ENCODE assay signal across 9 cellular contexts in genomic region chr14:93430319-93430801, GRCh38. TPM values are rescaled to one million over a fixed set of nuclear protein-coding genes. Genes with fewer than 3 reads are reported as not detected.
DNase-seq lines count a peak whose midpoint lies in the region; ATAC-seq and TF ChIP-seq lines count a peak whose summit lies in the region.
"Had no signal": no experiment of that assay in that cellular context is flagged by ENCODE, and none has a peak within 500 bp of the region (broad histone marks: within the 10 kb centered on the region; RNA-seq: fewer than 3 reads in every experiment).

No MANE protein-coding gene starts in this region.

- DNase-seq in DMS53 (lab: John Stamatoyannopoulos, UW), result peak; percentile 56
- DNase-seq in NCI-H2196 (lab: John Stamatoyannopoulos, UW; ENCODE audit: unreplicated experiment), result peak; percentile 31
- DNase-seq in choroid plexus epithelial cell (ENCODE audit: low read depth), result peak; percentile 4
- peak; percentile 57 for DNase-seq in nephron progenitor cell
- DNase-seq in ovary, result no peak
- no peak for DNase-seq in activated naive CD4-positive, alpha-beta T cell treated with anti-CD3 and anti-CD28 coated beads, Interleukin-2, amount 50 U/mL, for 72 hours (ENCODE audit: low spot score in 2 of 2)

- H3K4me3 Mint-ChIP-seq in nephron progenitor cell, result peak overlapping the region; percentile 82

- H3K4me1 Mint-ChIP-seq in nephron progenitor cell, result peaks cover 13% of the 10 kb centered on the region

- H3K27me3 ChIP-seq in ovary, result no peaks in the 10 kb centered on the region

- H3K9me3 ChIP-seq in ovary, result peaks cover 0 to 4% of the 10 kb centered on the region in 2 donors

- 1 to 3% (median 1%) methylated on average over 28 to 36 of the region's 36 CpGs for WGBS in ovary, 3 donors

- ATAC-seq in HG03135 (IDR thresholded peaks at IDR 0.05; ENCODE audit: unreplicated experiment), result no peak
- ATAC-seq in GM21737 (IDR thresholded peaks at IDR 0.05; ENCODE audit: unreplicated experiment), result no peak
- ATAC-seq in activated naive CD4-positive, alpha-beta T cell treated with anti-CD3 and anti-CD28 coated beads, Interleukin-2, amount 50 U/mL, for 72 hours, result no peak

- intact Hi-C loops in ovary (cut with DNase I), result no loop called here

- H3K36me3 Mint-ChIP-seq in nephron progenitor cell (ENCODE audit: low read depth), result no peaks in the 10 kb centered on the region
- peaks cover 9 to 10% of the 10 kb centered on the region in 2 donors for H3K36me3 Mint-ChIP-seq in activated naive CD4-positive, alpha-beta T cell treated with anti-CD3 and anti-CD28 coated beads, Interleukin-2, amount 50 U/mL, for 72 hours

- TF ChIP-seq POLR2A in ovary (IDR thresholded peaks at IDR 0.05), result no peak

- TF ChIP-seq EP300 in ovary (IDR thresholded peaks at IDR 0.05), result no peak

- H3K9me3 Mint-ChIP-seq in nephron progenitor cell, result peaks cover 23% of the 10 kb centered on the region
- H3K9me3 Mint-ChIP-seq in activated naive CD4-positive, alpha-beta T cell treated with anti-CD3 and anti-CD28 coated beads, Interleukin-2, amount 50 U/mL, for 72 hours, result peaks cover 8 to 19% of the 10 kb centered on the region in 2 donors

- no peaks in the 10 kb centered on the region for H3K4me1 ChIP-seq in ovary (ENCODE audit: insufficient read depth)

- no peak for TF ChIP-seq CTCF in choroid plexus epithelial cell (conservative IDR thresholded peaks at IDR 0.05; ENCODE audit: low read depth, low read length)
- TF ChIP-seq CTCF in nephron progenitor cell (IDR thresholded peaks at IDR 0.05), result no peak
- TF ChIP-seq CTCF in ovary (IDR thresholded peaks at IDR 0.05), result no peak

- no peak overlapping the region for H3K27ac Mint-ChIP-seq in nephron progenitor cell
- H3K27ac Mint-ChIP-seq in activated naive CD4-positive, alpha-beta T cell treated with anti-CD3 and anti-CD28 coated beads, Interleukin-2, amount 50 U/mL, for 72 hours, result no peak overlapping the region

- H3K27me3 Mint-ChIP-seq in nephron progenitor cell (ENCODE audit: low read depth, poor library complexity), result peaks cover 58% of the 10 kb centered on the region

- H3K36me3 ChIP-seq in ovary, result no peaks in the 10 kb centered on the region

- H3K27ac ChIP-seq in ovary, result no peak overlapping the region
- H3K27ac ChIP-seq: skin epidermis had no signal

- H3K4me3 ChIP-seq in choroid plexus epithelial cell (ENCODE audit: low read depth, low read length) (peak overlapping the region; percentile 14), ovary (no peak overlapping the region)
- H3K4me3 ChIP-seq: skin epidermis had no signal

RNA-seq across cellular contexts. Expression of gene UNC79, which starts 0.4 kb away (rescaled TPM):
- total RNA-seq in ovary, result under 1 TPM; 0.10 to 0.34 (median 0.15) TPM
- 1 to 10 TPM in 1 of 2 donors, under 1 TPM in 1; 0.04 to 1.1 TPM for polyA plus RNA-seq in ovary
- under 1 TPM in 1 of 2 donors, not detected in 1; 0.02 TPM for total RNA-seq in activated naive CD4-positive, alpha-beta T cell treated with anti-CD3 and anti-CD28 coated beads, Interleukin-2, amount 50 U/mL, for 72 hours

Comparison
In these comparisons a context has a peak if more than half of its experiments do, and no peak if none do; other contexts are left out.
1. DNase-seq: peak in DMS53 (single experiment), NCI-H2196 (single experiment), choroid plexus epithelial cell (single experiment) and nephron progenitor cell (single experiment); none in ovary (0 of 5) and activated naive CD4-positive, alpha-beta T cell treated with anti-CD3 and anti-CD28 coated beads, Interleukin-2, amount 50 U/mL, for 72 hours (0 of 2).